24 cellular contexts compared by ENCODE assay signal in the genomic region with DNA sequence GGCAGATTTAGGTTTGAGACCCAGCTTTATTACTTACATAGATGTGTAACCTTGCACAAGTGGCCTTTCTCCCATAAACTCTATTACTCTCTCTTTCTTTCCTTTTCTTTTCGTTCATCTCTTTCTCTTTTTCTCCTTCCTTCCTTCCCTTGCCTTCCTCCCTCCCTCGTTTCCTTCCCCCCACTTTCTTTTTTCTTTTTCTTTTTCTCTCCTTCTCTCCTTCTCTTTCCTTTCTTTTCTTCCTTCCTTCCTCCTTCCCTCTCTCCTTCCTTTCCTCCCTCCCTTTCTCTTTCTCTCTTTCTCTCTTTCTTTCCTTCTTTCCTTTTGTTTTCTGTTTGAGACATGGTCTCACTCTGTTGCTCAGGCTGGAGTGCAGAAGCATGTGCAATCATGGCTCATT.
"Had no signal": no experiment of that assay in that cellular context is flagged by ENCODE, and none has a peak within 500 bp of the region (broad histone marks: within the 10 kb centered on the region; RNA-seq: fewer than 3 reads in every experiment).

No MANE protein-coding gene starts in this region.

- DNase-seq: stimulated activated CD4-positive, alpha-beta T cell treated with anti-CD3 and anti-CD28 coated beads, Interleukin-2, amount 100 ng/mL, for 48 hours; stimulated activated CD4-positive, alpha-beta T cell treated with anti-CD3 and anti-CD28 coated beads, Interleukin-4, amount 100 ng/mL, for 1 hour; stimulated activated CD4-positive, alpha-beta T cell treated with anti-CD3 and anti-CD28 coated beads, Interleukin-4, amount 100 ng/mL, for 24 hours; stimulated activated CD4-positive, alpha-beta T cell treated with anti-CD3 and anti-CD28 coated beads, Interleukin-4, amount 100 ng/mL, for 4 hours; stimulated activated CD8-positive, alpha-beta memory T cell treated with anti-CD3 and anti-CD28 coated beads, Interleukin-4, amount 100 ng/mL, for 48 hours; stimulated activated naive B cell treated with anti-CD40 and anti-IgM and Interleukin-4, amounts not matched to agents 10 μg/mL and 1 μg/mL and 100 μg/mL, for 72 hours; stimulated activated naive CD4-positive, alpha-beta T cell; stimulated activated naive CD4-positive, alpha-beta T cell treated with Interleukin-2 at 50 U/mL for 16 hours; stimulated activated naive CD8-positive, alpha-beta T cell treated with anti-CD3 and anti-CD28 coated beads, Interleukin-15, amount 100 ng/mL, for 72 hours; stimulated activated naive CD8-positive, alpha-beta T cell treated with anti-CD3 and anti-CD28 coated beads, Interleukin-15, Interleukin-2, amounts not matched to agents 100 U/mL and 50 U/mL, for 24 hours; stomach; substantia nigra; testis; thyroid gland; tibial artery; transverse colon; trophoblast cell; upper lobe of left lung; upper lobe of right lung; uterus had no signal

- H3K4me3 ChIP-seq: stomach, suprapubic skin, testis, thoracic aorta, thyroid gland, tibial artery, tibial nerve, transverse colon, upper lobe of left lung, upper lobe of right lung, uterus, vagina had no signal

- H3K9me3 ChIP-seq: suprapubic skin, testis, thoracic aorta, thyroid gland, tibial artery, tibial nerve, transverse colon, upper lobe of left lung, upper lobe of right lung, uterus, vagina had no signal

- H3K27ac ChIP-seq: stomach, suprapubic skin, testis, thoracic aorta, thyroid gland, tibial artery, tibial nerve, transverse colon, upper lobe of left lung, upper lobe of right lung, uterus, vagina had no signal

- H3K36me3 ChIP-seq: stomach, suprapubic skin, thoracic aorta, thyroid gland, tibial artery, tibial nerve, transverse colon, upper lobe of left lung, upper lobe of right lung, uterus, vagina had no signal

- H3K4me1 ChIP-seq: stomach, suprapubic skin, testis, thyroid gland, tibial artery, tibial nerve, transverse colon, upper lobe of left lung, upper lobe of right lung, uterus, vagina had no signal
